ENCODE assay signal across 18 cellular contexts in the genomic region with DNA sequence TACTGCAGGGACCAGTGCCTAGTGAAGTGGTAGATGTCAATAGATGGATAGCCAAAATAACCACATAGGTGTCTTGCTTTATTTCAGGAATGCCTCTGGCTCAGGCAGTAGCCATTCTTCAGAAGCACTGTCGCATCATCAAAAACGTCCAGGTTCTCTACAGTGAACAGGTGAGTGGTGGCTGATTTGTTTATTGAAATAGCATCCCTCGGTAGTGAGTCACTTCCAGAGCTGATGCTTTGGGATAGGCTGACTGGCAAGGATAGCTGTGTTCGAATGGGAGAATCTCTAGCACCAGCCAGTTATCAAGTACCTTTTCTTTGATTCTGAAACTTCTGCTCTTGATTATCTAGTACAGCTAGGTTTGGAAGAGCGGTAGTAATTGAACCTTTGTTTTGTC.
"Had no signal": no experiment of that assay in that cellular context is flagged by ENCODE, and none has a peak within 500 bp of the region (broad histone marks: within the 10 kb centered on the region; RNA-seq: fewer than 3 reads in every experiment).

No MANE protein-coding gene starts in this region.

- ATAC-seq: activated CD8-positive, alpha-beta T cell treated with anti-CD3 and anti-CD28 coated beads for 36 hours; left colon; lower lobe of right lung; right cardiac atrium had no signal

- H3K36me3 ChIP-seq: prostate gland had no signal

- H3K4me3 ChIP-seq: lower lobe of right lung, prostate gland, smooth muscle cell, transverse colon, vagina had no signal

- DNase-seq: activated CD4-positive, alpha-beta T cell treated with anti-CD3 and anti-CD28 coated beads for 4 hours; activated CD8-positive, alpha-beta T cell treated with anti-CD3 and anti-CD28 coated beads for 36 hours; activated gamma-delta T cell treated with Interleukin-2 at 50 U/mL for 16 hours; activated T-cell treated with anti-CD3 and anti-CD28 coated beads, Interleukin-2, amount 50 U/mL, for 48 hours; amniotic stem cell; effector memory CD4-positive, alpha-beta T cell; left colon; lower lobe of right lung; midbrain; right cardiac atrium; stimulated activated CD4-positive, alpha-beta T cell treated with anti-CD3 and anti-CD28 coated beads, Interleukin-4, amount 100 ng/mL, for 4 hours; stimulated activated CD8-positive, alpha-beta memory T cell treated with anti-CD3 and anti-CD28 coated beads, Interleukin-4, amount 100 ng/mL, for 48 hours; stimulated activated naive CD4-positive, alpha-beta T cell treated with Interleukin-2 at 50 U/mL for 16 hours; T-helper 2 cell; transverse colon had no signal

- H3K4me1 ChIP-seq: lower lobe of right lung, transverse colon, vagina had no signal

- H3K27ac ChIP-seq: lower lobe of right lung, prostate gland, transverse colon, vagina had no signal

- H3K9me3 ChIP-seq: lower lobe of right lung, prostate gland, transverse colon, vagina had no signal
